1 cellular context compared by ENCODE assay signal in the genomic region with DNA sequence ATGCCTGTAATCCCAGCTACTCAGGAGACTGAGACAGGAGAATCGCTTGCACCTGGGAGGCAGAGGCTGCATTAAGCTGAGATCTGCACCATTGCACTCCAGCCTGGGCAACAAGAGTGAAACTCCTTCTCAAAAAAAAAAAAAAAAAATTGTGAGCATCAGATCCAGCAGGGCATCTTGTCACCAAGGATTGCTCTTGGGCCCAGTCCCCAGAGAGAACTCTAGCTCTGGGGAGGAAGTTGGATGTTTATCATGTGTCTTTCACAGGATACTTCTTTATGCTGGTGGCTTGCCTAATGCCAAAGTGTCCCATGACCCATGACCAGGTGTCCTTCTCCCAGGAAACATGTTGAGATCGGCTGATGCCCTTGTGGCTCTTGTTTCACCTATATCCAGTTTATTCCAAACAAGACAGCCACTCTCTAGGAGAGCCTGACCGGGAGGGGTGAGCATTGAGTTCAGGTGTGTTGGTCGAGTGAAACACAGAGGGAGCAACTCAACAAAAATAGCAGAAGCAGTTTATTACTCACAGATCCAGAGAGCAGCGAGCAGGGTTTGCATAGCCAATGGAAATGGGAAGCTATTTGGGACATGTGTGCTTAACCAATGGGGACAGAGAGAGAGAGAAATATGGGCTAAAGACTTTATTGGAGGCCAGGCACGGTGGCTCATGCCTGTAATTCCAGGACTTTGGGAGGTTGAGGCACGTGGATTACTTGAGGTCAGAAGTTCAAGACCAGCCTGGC.
TF ChIP-seq lines count a peak whose summit lies in the region.

No MANE protein-coding gene starts in this region.

TF ChIP-seq in IMR-90, 13 proteins besides CTCF, POLR2A, EP300 and RAD21:
- TF ChIP-seq NFE2L2 (IDR thresholded peaks at IDR 0.05; ENCODE audit: low read depth, low read length) (no peak), MAZ (IDR thresholded peaks at IDR 0.05; ENCODE audit: borderline replicate concordance, low read depth, low read length) (no peak), RFX5 (IDR thresholded peaks at IDR 0.05; ENCODE audit: low read depth, low read length) (no peak), FOS (IDR thresholded peaks at IDR 0.05; ENCODE audit: low read depth, low read length) (no peak), MAFK (IDR thresholded peaks at IDR 0.05; ENCODE audit: low read depth, low read length) (no peak), RCOR1 (IDR thresholded peaks at IDR 0.05; ENCODE audit: insufficient replicate concordance, low read length) (no peak), CEBPB (IDR thresholded peaks at IDR 0.05; ENCODE audit: low read depth, low read length) (no peak), SMC3 (IDR thresholded peaks at IDR 0.05; ENCODE audit: low read depth, low read length) (no peak), MXI1 (IDR thresholded peaks at IDR 0.05; ENCODE audit: borderline replicate concordance, low read depth, low read length) (no peak), CHD1 (IDR thresholded peaks at IDR 0.05; ENCODE audit: low read depth, low read length) (no peak), BHLHE40 (IDR thresholded peaks at IDR 0.05; ENCODE audit: low read depth, low read length) (no peak)
- TF ChIP-seq, protein P1, sequence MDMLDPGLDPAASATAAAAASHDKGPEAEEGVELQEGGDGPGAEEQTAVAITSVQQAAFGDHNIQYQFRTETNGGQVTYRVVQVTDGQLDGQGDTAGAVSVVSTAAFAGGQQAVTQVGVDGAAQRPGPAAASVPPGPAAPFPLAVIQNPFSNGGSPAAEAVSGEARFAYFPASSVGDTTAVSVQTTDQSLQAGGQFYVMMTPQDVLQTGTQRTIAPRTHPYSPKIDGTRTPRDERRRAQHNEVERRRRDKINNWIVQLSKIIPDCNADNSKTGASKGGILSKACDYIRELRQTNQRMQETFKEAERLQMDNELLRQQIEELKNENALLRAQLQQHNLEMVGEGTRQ (IDR thresholded peaks at IDR 0.05; ENCODE audit: low read depth, low read length): no peak
- TF ChIP-seq, protein P2, sequence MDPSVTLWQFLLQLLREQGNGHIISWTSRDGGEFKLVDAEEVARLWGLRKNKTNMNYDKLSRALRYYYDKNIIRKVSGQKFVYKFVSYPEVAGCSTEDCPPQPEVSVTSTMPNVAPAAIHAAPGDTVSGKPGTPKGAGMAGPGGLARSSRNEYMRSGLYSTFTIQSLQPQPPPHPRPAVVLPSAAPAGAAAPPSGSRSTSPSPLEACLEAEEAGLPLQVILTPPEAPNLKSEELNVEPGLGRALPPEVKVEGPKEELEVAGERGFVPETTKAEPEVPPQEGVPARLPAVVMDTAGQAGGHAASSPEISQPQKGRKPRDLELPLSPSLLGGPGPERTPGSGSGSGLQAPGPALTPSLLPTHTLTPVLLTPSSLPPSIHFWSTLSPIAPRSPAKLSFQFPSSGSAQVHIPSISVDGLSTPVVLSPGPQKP (IDR thresholded peaks at IDR 0.05; ENCODE audit: borderline replicate concordance, low read depth, low read length): no peak
